Comparison of ENCODE assay signal across 24 cellular contexts in the genomic region with DNA sequence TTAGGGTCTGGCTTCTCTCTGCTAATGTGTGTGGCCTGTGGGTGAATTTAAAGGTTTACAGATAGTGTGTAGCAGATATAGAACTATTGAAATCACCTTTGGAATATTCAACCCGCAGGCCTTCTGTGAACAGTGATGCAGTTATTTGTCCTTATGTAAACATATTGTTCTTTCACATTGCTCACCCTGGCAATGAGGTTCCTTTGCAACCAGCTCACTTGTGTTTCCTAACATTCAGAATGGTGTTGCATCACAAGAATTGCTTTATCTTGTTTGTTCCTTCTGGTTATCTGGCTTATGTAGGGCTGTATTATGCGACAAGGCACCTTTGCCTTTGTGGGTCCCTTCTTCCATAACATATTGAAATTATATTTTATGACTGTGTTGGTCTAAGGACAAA.
DNase-seq lines count a peak whose midpoint lies in the region; ATAC-seq and TF ChIP-seq lines count a peak whose summit lies in the region.
"Had no signal": no experiment of that assay in that cellular context is flagged by ENCODE, and none has a peak within 500 bp of the region (broad histone marks: within the 10 kb centered on the region; RNA-seq: fewer than 3 reads in every experiment).

No MANE protein-coding gene starts in this region.

- H3K27me3 Mint-ChIP-seq in MCF 10A (ENCODE audit: insufficient read depth, unreplicated experiment) = no peaks in the 10 kb centered on the region
- peaks cover 0 to 2% (median 0%) of the 10 kb centered on the region in 3 donors for H3K27me3 Mint-ChIP-seq in CD14-positive monocyte (ENCODE audit: low read depth in 3 of 3)
- H3K27me3 Mint-ChIP-seq: IgD-negative memory B cell; naive thymus-derived CD4-positive, alpha-beta T cell had no signal

- peaks cover 7% of the 10 kb centered on the region for H3K36me3 Mint-ChIP-seq in MCF 10A (ENCODE audit: insufficient read depth, unreplicated experiment)
- no peaks in the 10 kb centered on the region for H3K36me3 Mint-ChIP-seq in CD14-positive monocyte
- H3K36me3 Mint-ChIP-seq: naive thymus-derived CD4-positive, alpha-beta T cell had no signal

- H3K4me3 ChIP-seq in breast epithelium (no peak overlapping the region), body of pancreas (no peak overlapping the region)
- H3K4me3 ChIP-seq: A549, stomach, transverse colon had no signal

- no peak for TF ChIP-seq POLR2A in breast epithelium (IDR thresholded peaks at IDR 0.05)
- TF ChIP-seq POLR2A in body of pancreas (IDR thresholded peaks at IDR 0.05) = no peak

- H3K9me3 ChIP-seq in breast epithelium (peaks cover 0 to 6% of the 10 kb centered on the region in 2 donors), body of pancreas (no peaks in the 10 kb centered on the region)
- H3K9me3 ChIP-seq: A549, transverse colon had no signal

- no peaks in the 10 kb centered on the region for H3K4me1 ChIP-seq in breast epithelium
- H3K4me1 ChIP-seq in body of pancreas = peaks cover 13% of the 10 kb centered on the region
- H3K4me1 ChIP-seq: A549, stomach, transverse colon had no signal

- CTCF ChIA-PET in MCF 10A (lab: Yijun Ruan, JAX) = interaction anchor here (0.6 to 1.5 kb wide), 4 partner anchors 9 to 271 kb away, joined by 3 to 4 read pairs (median 3); no protein-coding TSS in a partner anchor

- H3K4me3 Mint-ChIP-seq in MCF 10A (ENCODE audit: unreplicated experiment) (no peak overlapping the region), CD14-positive monocyte (no peak overlapping the region)
- H3K4me3 Mint-ChIP-seq: activated naive CD4-positive, alpha-beta T cell treated with anti-CD3 and anti-CD28 coated beads for 36 hours; activated T-cell treated with anti-CD3 and anti-CD28 coated beads, Interleukin-2, amount 50 U/mL, for 4 hours; IgD-negative memory B cell; naive thymus-derived CD4-positive, alpha-beta T cell had no signal

- H3K36me3 ChIP-seq in breast epithelium (no peaks in the 10 kb centered on the region), body of pancreas (replicated peaks in 1 of 2; ENCODE audit: insufficient read depth in 1 of 2, low read depth in 2 of 2) (no peaks in the 10 kb centered on the region)
- H3K36me3 ChIP-seq: stomach, transverse colon had no signal

- H3K9me3 Mint-ChIP-seq in MCF 10A (ENCODE audit: unreplicated experiment) (peaks cover 7% of the 10 kb centered on the region), CD14-positive monocyte (peaks cover 0 to 18% (median 8%) of the 10 kb centered on the region in 7 donors)

- H3K4me1 Mint-ChIP-seq in MCF 10A (ENCODE audit: insufficient read depth, unreplicated experiment) (peaks cover 12% of the 10 kb centered on the region), CD14-positive monocyte (no peaks in the 10 kb centered on the region)
- H3K4me1 Mint-ChIP-seq: IgD-negative memory B cell; naive thymus-derived CD4-positive, alpha-beta T cell had no signal

- DNase-seq in MCF 10A (ENCODE audit: unreplicated experiment) = peak; percentile 79
- DNase-seq in breast epithelium (ENCODE audit: low spot score in 2 of 2) = no peak
- DNase-seq in body of pancreas = peak in 2 of 4 donors; percentile 36 to 45
- peak; percentile 6 for DNase-seq in iris pigment epithelial cell (ENCODE audit: low read depth)
- DNase-seq in middle frontal gyrus (ENCODE audit: extremely low spot score, low spot score) = no peak
- DNase-seq in stimulated activated naive CD4-positive, alpha-beta T cell treated with Interleukin-2 at 50 U/mL for 16 hours (lab: John Stamatoyannopoulos, UW) = no peak
- DNase-seq in CD14-positive monocyte (ENCODE audit: low spot score) = no peak
- DNase-seq: activated CD4-positive, CD25-positive, alpha-beta regulatory T cell; activated naive CD4-positive, alpha-beta T cell treated with anti-CD3 and anti-CD28 coated beads for 36 hours; activated T-cell treated with anti-CD3 and anti-CD28 coated beads, Interleukin-2, amount 50 U/mL, for 4 hours; aorta; C1 segment of cervical spinal cord; Calu3; glutamatergic neuron; naive thymus-derived CD4-positive, alpha-beta T cell; NCI-H187 treated with DMSO at 0.1 percent for 48 hours; NCI-H2227 treated with DMSO at 0.1 percent for 48 hours; stomach; T1000; transverse colon had no signal

- BruUV-seq in MCF 10A (replicated peaks; lab: Mats Ljungman, UMichigan) = no TSS peak

- no peaks in the 10 kb centered on the region for H3K27me3 ChIP-seq in breast epithelium
- no peaks in the 10 kb centered on the region for H3K27me3 ChIP-seq in body of pancreas
- H3K27me3 ChIP-seq: stomach, transverse colon had no signal

- intact Hi-C loops in MCF 10A (cut with micrococcal nuclease) (no loop called here), breast epithelium (cut with DNase I; ENCODE audit: low total_unique reads) (no loop called here), body of pancreas (cut with DNase I) (no loop called here), CD14-positive monocyte (cut with micrococcal nuclease) (no loop called here)

- POLR2A ChIA-PET in MCF 10A (lab: Yijun Ruan, JAX) = interaction anchor here (0.6 to 1.6 kb wide), 3 partner anchors 14 to 36 kb away, joined by 3 to 4 read pairs (median 4); no protein-coding TSS in a partner anchor

- ATAC-seq in body of pancreas (peak; percentile 91), esophagus mucosa (no peak)
- ATAC-seq: A549; activated T-cell treated with anti-CD3 and anti-CD28 coated beads, Interleukin-2, amount 50 U/mL, for 4 hours; naive thymus-derived CD4-positive, alpha-beta T cell had no signal

- H3K27ac ChIP-seq in breast epithelium = no peak overlapping the region
- no peak overlapping the region for H3K27ac ChIP-seq in body of pancreas
- H3K27ac ChIP-seq: A549, epithelial cell of prostate, stomach, transverse colon had no signal

- 41 to 50% methylated on average over 2 of the region's 2 CpGs for WGBS in body of pancreas, 2 donors

- H3K27ac Mint-ChIP-seq in MCF 10A (ENCODE audit: low read depth, unreplicated experiment) (peak overlapping the region; percentile 43), CD14-positive monocyte (no peak overlapping the region)
- H3K27ac Mint-ChIP-seq: activated naive CD4-positive, alpha-beta T cell treated with anti-CD3 and anti-CD28 coated beads for 36 hours; IgD-negative memory B cell; naive thymus-derived CD4-positive, alpha-beta T cell had no signal

- TF ChIP-seq CTCF in MCF 10A (IDR thresholded peaks at IDR 0.05; ENCODE audit: unreplicated experiment) (no peak), breast epithelium (IDR thresholded peaks at IDR 0.05) (no peak), body of pancreas (IDR thresholded peaks at IDR 0.05) (no peak), CD14-positive monocyte (IDR thresholded peaks at IDR 0.05) (no peak)

Comparison
In these comparisons a context has a peak if more than half of its experiments do, and no peak if none do; other contexts are left out.
1. DNase-seq: peak in MCF 10A (single experiment) and iris pigment epithelial cell (single experiment); none in breast epithelium (0 of 2), middle frontal gyrus (single experiment), stimulated activated naive CD4-positive, alpha-beta T cell treated with Interleukin-2 at 50 U/mL for 16 hours (single experiment) and CD14-positive monocyte (single experiment).